Comparison of ENCODE assay signal across 8 cellular contexts in the genomic region with DNA sequence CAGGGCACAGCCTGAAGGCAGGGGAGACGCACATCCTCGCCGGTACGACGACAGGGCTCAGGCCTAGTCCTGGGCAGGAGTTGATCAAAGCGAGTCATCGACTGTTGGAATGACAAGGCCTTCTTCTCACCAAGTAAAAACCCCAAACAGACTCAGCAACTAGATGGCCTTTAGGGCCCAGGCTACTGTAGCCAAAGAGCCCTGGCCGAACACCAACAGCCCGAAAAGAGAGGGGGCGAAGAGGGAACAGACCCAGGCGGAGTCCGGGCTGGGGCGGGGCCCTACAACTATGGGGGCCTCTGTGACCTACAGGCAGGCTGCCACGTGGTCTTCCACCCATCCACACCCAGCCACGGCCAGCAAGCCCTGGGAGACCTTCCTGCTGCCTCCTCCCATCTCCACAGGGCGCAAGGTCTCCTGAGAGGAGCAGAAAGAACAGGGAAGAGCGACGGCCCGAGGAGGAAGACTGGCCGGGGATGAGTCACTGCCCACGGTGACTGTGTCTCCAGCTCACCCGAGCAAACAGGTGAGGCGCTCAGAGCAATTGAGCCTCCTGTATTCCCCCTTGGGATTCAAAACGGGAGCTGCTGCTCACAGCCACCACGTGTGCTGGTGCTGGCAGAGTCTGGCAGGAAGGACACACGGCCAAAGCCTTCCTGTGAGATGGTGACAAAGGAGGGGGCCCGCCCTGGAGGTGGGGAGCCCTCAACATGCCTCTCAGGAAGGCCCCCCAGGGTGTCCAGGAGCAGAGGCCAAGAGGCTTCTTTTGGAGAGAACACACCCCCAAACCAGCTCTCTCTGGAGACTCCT. TPM values are rescaled to one million over a fixed set of nuclear protein-coding genes. Genes with fewer than 3 reads are reported as not detected.
A peak's percentile ranks its signal among the peaks of the same experiment; 100 is the strongest.
DNase-seq lines count a peak whose midpoint lies in the region; ATAC-seq and TF ChIP-seq lines count a peak whose summit lies in the region.

No MANE protein-coding gene starts in this region.

- no peak for TF ChIP-seq EP300 in stomach (IDR thresholded peaks at IDR 0.05)

- TF ChIP-seq POLR2A in heart left ventricle (IDR thresholded peaks at IDR 0.05) (no peak), stomach (IDR thresholded peaks at IDR 0.05) (no peak)

- H3K9me3 ChIP-seq in heart left ventricle (no peaks in the 10 kb centered on the region), stomach (no peaks in the 10 kb centered on the region)

- no peaks in the 10 kb centered on the region for H3K27me3 Mint-ChIP-seq in activated B cell treated with CpG ODN at 0.5 μM for 24 hours

- peaks cover 83% of the 10 kb centered on the region for H3K36me3 Mint-ChIP-seq in activated B cell treated with CpG ODN at 0.5 μM for 24 hours (ENCODE audit: low read depth)

- H3K27ac ChIP-seq in heart left ventricle (peak overlapping the region in 11 of 12 donors; percentile 32 to 86 (median 62)), stomach (peak overlapping the region; percentile 43 to 81 (median 74))

- H3K4me3 ChIP-seq in heart left ventricle (peak overlapping the region in 1 of 12 donors; percentile 12), stomach (no peak overlapping the region)

- H3K9me3 Mint-ChIP-seq in activated B cell treated with CpG ODN at 0.5 μM for 24 hours = no peaks in the 10 kb centered on the region

- H3K36me3 ChIP-seq in heart left ventricle (peaks cover 9 to 95% (median 83%) of the 10 kb centered on the region in 9 donors), stomach (peaks cover 83 to 98% (median 89%) of the 10 kb centered on the region in 4 donors)

- CTCF ChIA-PET in activated B cell treated with CpG ODN at 0.5 μM for 24 hours (lab: Charles Lee) = no interaction called here

- POLR2A ChIA-PET in activated B cell treated with CpG ODN at 0.5 μM for 24 hours (lab: Charles Lee) = interaction anchor here (0.5 to 1.5 kb wide), 4 partner anchors 9 to 75 kb away, joined by 3 to 4 read pairs (median 4); no protein-coding TSS in a partner anchor

- H3K27ac Mint-ChIP-seq in activated B cell treated with CpG ODN at 0.5 μM for 24 hours = peak overlapping the region; percentile 59

- H3K4me3 Mint-ChIP-seq in activated B cell treated with CpG ODN at 0.5 μM for 24 hours = no peak overlapping the region

- peaks cover 15% of the 10 kb centered on the region for H3K4me1 Mint-ChIP-seq in activated B cell treated with CpG ODN at 0.5 μM for 24 hours

- H3K4me1 ChIP-seq in heart left ventricle (peaks cover 25 to 63% (median 47%) of the 10 kb centered on the region in 12 donors), stomach (peaks cover 45 to 91% (median 52%) of the 10 kb centered on the region in 4 donors)

- no peaks in the 10 kb centered on the region for H3K27me3 ChIP-seq in heart left ventricle
- no peaks in the 10 kb centered on the region for H3K27me3 ChIP-seq in stomach

- TF ChIP-seq CTCF in activated B cell treated with CpG ODN at 0.5 μM for 24 hours (IDR thresholded peaks at IDR 0.05) = no peak
- TF ChIP-seq CTCF in heart left ventricle (IDR thresholded peaks at IDR 0.05) = no peak
- no peak for TF ChIP-seq CTCF in stomach (IDR thresholded peaks at IDR 0.05)

- intact Hi-C loops in activated B cell treated with CpG ODN at 0.5 μM for 24 hours (cut with micrococcal nuclease) = no loop called here
- intact Hi-C loops in heart left ventricle (cut with DNase I) = loop anchor here in 1 of 10 donors (10.0 kb wide), 1 partner anchor 48 kb away; no protein-coding TSS in a partner anchor
- intact Hi-C loops in stomach (cut with DNase I; ENCODE audit: low total_unique reads) = no loop called here

- peak; percentile 72 for ATAC-seq in activated B cell treated with CpG ODN at 0.5 μM for 24 hours (ENCODE audit: low read depth)
- ATAC-seq in heart left ventricle = peak; percentile 10 to 67 (median 30)

- 43 to 59% (median 46%) methylated on average over 23 to 27 of the region's 27 CpGs for WGBS in heart left ventricle, 4 donors
- 31 to 57% (median 54%) methylated on average over 17 to 27 of the region's 27 CpGs for WGBS in stomach, 5 donors

- DNase-seq in NCI-H1436 (lab: John Stamatoyannopoulos, UW) (peak; percentile 58), NCI-H1436 treated with DMSO at 0.1 percent for 48 hours (lab: John Stamatoyannopoulos, UW) (no peak), activated B cell treated with CpG ODN at 0.5 μM for 24 hours (no peak), heart left ventricle (peak in 4 of 5 donors; percentile 41 to 67 (median 59)), stomach (peak; percentile 52), NCI-H774 (lab: John Stamatoyannopoulos, UW) (no peak), COLO829 (ENCODE audit: low spot score) (no peak)
- no peak for DNase-seq in stimulated activated CD4-positive, alpha-beta T cell treated with anti-CD3 and anti-CD28 coated beads, Interleukin-4, amount 100 ng/mL, for 4 hours

RNA-seq across cellular contexts. Expression of gene SLC16A3, which starts 17.7 kb away (rescaled TPM):
- total RNA-seq in activated B cell treated with CpG ODN at 0.5 μM for 24 hours (24.6 and 26.5 TPM in 2 replicates), heart left ventricle (10 to 100 TPM in 5 of 9 donors, 1 to 10 TPM in 4; 6.5 to 56.0 (median 12.9) TPM), stomach (10 to 100 TPM; 29.2 to 87.9 (median 53.3) TPM)
- polyA plus RNA-seq in heart left ventricle (10 to 100 TPM in 1 of 2 donors, 1 to 10 TPM in 1; 8.3 to 33.9 TPM), stomach (10 to 100 TPM in 2 of 3 donors, 1 to 10 TPM in 1; 4.9 to 39.8 (median 20.4) TPM)

RNA-seq across cellular contexts. Expression of gene CSNK1D, which starts 26.9 kb away (rescaled TPM):
- total RNA-seq in activated B cell treated with CpG ODN at 0.5 μM for 24 hours (147 and 170 TPM in 2 replicates), heart left ventricle (10 to 100 TPM; 38.4 to 83.9 (median 66.1) TPM), stomach (100 to 1,000 TPM in 4 of 5 donors, 10 to 100 TPM in 1; 58.0 to 180 (median 140) TPM)
- polyA plus RNA-seq in heart left ventricle (10 to 100 TPM; 47.5 to 88.1 TPM), stomach (10 to 100 TPM; 55.9 to 66.7 (median 65.4) TPM)

RNA-seq across cellular contexts. Expression of gene CCDC57, which starts 33.9 kb away (rescaled TPM):
- total RNA-seq in activated B cell treated with CpG ODN at 0.5 μM for 24 hours = 56.6 TPM in 2 replicates
- 10 to 100 TPM in 5 of 9 donors, 1 to 10 TPM in 4; 4.3 to 17.6 (median 10.7) TPM for total RNA-seq in heart left ventricle
- 1 to 10 TPM; 8.7 to 9.5 TPM for polyA plus RNA-seq in heart left ventricle
- total RNA-seq in stomach = 100 to 1,000 TPM in 1 of 5 donors, 10 to 100 TPM in 4; 43.9 to 166 (median 90.6) TPM
- 10 to 100 TPM; 50.9 to 75.5 (median 72.5) TPM for polyA plus RNA-seq in stomach

Comparison
In these comparisons a context has a peak if more than half of its experiments do, and no peak if none do; other contexts are left out.
1. DNase-seq: peak in NCI-H1436 (single experiment), heart left ventricle (4 of 5) and stomach (single experiment); none in NCI-H1436 treated with DMSO at 0.1 percent for 48 hours (single experiment), activated B cell treated with CpG ODN at 0.5 μM for 24 hours (single experiment), NCI-H774 (single experiment), COLO829 (single experiment) and stimulated activated CD4-positive, alpha-beta T cell treated with anti-CD3 and anti-CD28 coated beads, Interleukin-4, amount 100 ng/mL, for 4 hours (0 of 2).